Comparison of ENCODE assay signal across 18 cellular contexts in the genomic region with DNA sequence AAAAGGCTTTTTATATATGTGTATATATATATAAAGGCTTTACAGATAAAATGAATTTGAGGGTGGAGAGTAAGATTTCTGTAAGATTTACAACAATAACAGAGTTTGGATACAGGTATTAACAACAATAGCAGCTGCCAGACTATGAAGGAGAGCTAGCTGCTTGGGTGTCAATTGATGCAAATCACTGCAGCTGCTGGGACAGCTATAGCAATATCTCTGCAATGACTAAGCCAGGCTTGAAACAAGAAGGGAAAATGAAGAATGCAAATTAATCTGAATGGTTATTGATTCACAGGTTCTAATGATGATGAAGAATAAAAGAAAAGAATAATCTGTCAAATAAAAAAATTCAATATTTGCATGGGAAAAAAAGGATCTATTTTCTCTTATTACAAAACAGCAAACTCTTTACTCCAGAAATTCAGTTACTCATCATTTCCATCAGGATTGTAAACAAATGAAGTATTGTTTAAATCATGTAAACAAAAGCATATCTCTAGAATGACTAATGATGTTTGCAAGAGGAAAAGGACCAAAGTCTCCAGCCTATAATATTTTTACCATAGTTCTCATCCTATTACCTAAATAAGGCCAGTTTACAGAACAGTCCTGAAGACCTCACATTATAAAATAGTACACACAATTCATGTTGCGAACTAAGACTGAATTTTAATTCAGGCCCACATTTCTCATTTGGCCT.
A peak's percentile ranks its signal among the peaks of the same experiment; 100 is the strongest.
DNase-seq lines count a peak whose midpoint lies in the region; ATAC-seq and TF ChIP-seq lines count a peak whose summit lies in the region.
"Had no signal": no experiment of that assay in that cellular context is flagged by ENCODE, and none has a peak within 500 bp of the region (broad histone marks: within the 10 kb centered on the region; RNA-seq: fewer than 3 reads in every experiment).

No MANE protein-coding gene starts in this region.

- H4K20me1 ChIP-seq in PC-3 (ENCODE audit: low read length) = no peaks in the 10 kb centered on the region

- intact Hi-C loops in PC-3 (cut with micrococcal nuclease) = no loop called here

- no peak for TF ChIP-seq POLR2A in Peyer's patch (IDR thresholded peaks at IDR 0.05)

- no peak overlapping the region for H3K18ac ChIP-seq in mesendoderm (ENCODE audit: low read length)

- H3K4me3 ChIP-seq in PC-3 (ENCODE audit: low read length) = no peak overlapping the region
- H3K4me3 ChIP-seq in mesendoderm (ENCODE audit: low read length) = no peak overlapping the region
- no peak overlapping the region for H3K4me3 ChIP-seq in Peyer's patch
- H3K4me3 ChIP-seq: K562 had no signal

- no peak overlapping the region for H4K5ac ChIP-seq in mesendoderm (ENCODE audit: low read length)

- POLR2A ChIA-PET in PC-3 (lab: Charles Lee; ENCODE audit: unreplicated experiment) = no interaction called here

- no peaks in the 10 kb centered on the region for H3K79me2 ChIP-seq in PC-3 (ENCODE audit: low read length)
- H3K79me2 ChIP-seq in mesendoderm (ENCODE audit: control insufficient read depth, insufficient read depth, low read length) = no peaks in the 10 kb centered on the region

- no peak overlapping the region for H3K4ac ChIP-seq in mesendoderm (ENCODE audit: low read depth, low read length)

- H3K9me3 ChIP-seq in PC-3 (ENCODE audit: low read length) = no peaks in the 10 kb centered on the region
- H3K9me3 ChIP-seq in Peyer's patch = peaks cover 0 to 12% (median 0%) of the 10 kb centered on the region in 4 donors
- H3K9me3 ChIP-seq: SK-N-SH had no signal

- no peaks in the 10 kb centered on the region for H3K9me2 ChIP-seq in PC-3 (replicated peaks; ENCODE audit: low read length)
- H3K9me2 ChIP-seq: SK-N-SH had no signal

- TF ChIP-seq CTCF in PC-3 (conservative IDR thresholded peaks at IDR 0.05; ENCODE audit: low read depth, low read length) (no peak), Peyer's patch (IDR thresholded peaks at IDR 0.05) (no peak), foreskin keratinocyte (conservative IDR thresholded peaks at IDR 0.05) (no peak)

- H3F3A ChIP-seq in PC-3 (ENCODE audit: low read length, unreplicated experiment) = no peaks in the 10 kb centered on the region

- H3K36me3 ChIP-seq in PC-3 (ENCODE audit: low read depth, low read length) = no peaks in the 10 kb centered on the region
- no peaks in the 10 kb centered on the region for H3K36me3 ChIP-seq in mesendoderm (ENCODE audit: control insufficient read depth, insufficient read depth, low read length)
- no peaks in the 10 kb centered on the region for H3K36me3 ChIP-seq in Peyer's patch

- no peak overlapping the region for H2AK5ac ChIP-seq in mesendoderm (ENCODE audit: low read length)

- H4K8ac ChIP-seq in mesendoderm (ENCODE audit: low read depth, low read length) = no peak overlapping the region

- H3K9ac ChIP-seq in PC-3 (ENCODE audit: low read length) (no peak overlapping the region), mesendoderm (ENCODE audit: low read length) (no peak overlapping the region)
- H3K9ac ChIP-seq: SK-N-SH had no signal

- H3K27me3 ChIP-seq in PC-3 (ENCODE audit: low read length) (no peaks in the 10 kb centered on the region), mesendoderm (ENCODE audit: insufficient read depth, low read length, poor library complexity) (no peaks in the 10 kb centered on the region), Peyer's patch (no peaks in the 10 kb centered on the region), foreskin keratinocyte (no peaks in the 10 kb centered on the region)

- H2BK120ac ChIP-seq in mesendoderm (ENCODE audit: low read depth, low read length) = no peak overlapping the region

- no peak overlapping the region for H3K56ac ChIP-seq in mesendoderm (ENCODE audit: low read length)

- peak; percentile 6 for DNase-seq in HCEC 1CT
- DNase-seq in PC-3 = peak; percentile 53
- DNase-seq in mesendoderm = peak; percentile 35
- DNase-seq in Peyer's patch = no peak
- DNase-seq in NCI-H1436 (lab: John Stamatoyannopoulos, UW) = no peak
- no peak for DNase-seq in foreskin keratinocyte
- no peak for DNase-seq in NOMO-1 (lab: John Stamatoyannopoulos, UW; ENCODE audit: unreplicated experiment in 2 of 2)
- DNase-seq: ACHN; C1 segment of cervical spinal cord; CD8-positive, alpha-beta memory T cell; GDM1; H9; NCI-H187; NCI-H2107; NCI-H226; SK-N-SH had no signal

- CTCF ChIA-PET in PC-3 (lab: Charles Lee) = no interaction called here

- WGBS in mesendoderm (ENCODE audit: extremely low coverage, insufficient coverage, low lambda C conversion rate) = no CpG with 5 or more reads among the region's 1 CpG

- peak overlapping the region; percentile 29; the same call in 1 of the 2 replicates for H3K27ac ChIP-seq in PC-3 (ENCODE audit: low read length)
- no peak overlapping the region for H3K27ac ChIP-seq in mesendoderm (ENCODE audit: low read depth, low read length)
- no peak overlapping the region for H3K27ac ChIP-seq in Peyer's patch
- no peak overlapping the region for H3K27ac ChIP-seq in foreskin keratinocyte

- ATAC-seq in GM18517 (IDR thresholded peaks at IDR 0.05; ENCODE audit: unreplicated experiment) (peak; percentile 67), PC-3 (peak; percentile 93), foreskin keratinocyte (no peak)
- ATAC-seq: K562 had no signal

- no TSS peak for BruUV-seq in PC-3 (replicated peaks; lab: Mats Ljungman, UMichigan)

- H2BK15ac ChIP-seq in mesendoderm (replicated peaks; ENCODE audit: low read depth) = no peak overlapping the region

- H2AFZ ChIP-seq in PC-3 (ENCODE audit: low read length) = no peak overlapping the region

- H3K4me2 ChIP-seq in PC-3 (ENCODE audit: low read length) (no peak overlapping the region), mesendoderm (ENCODE audit: low read length) (no peak overlapping the region)
- H3K4me2 ChIP-seq: SK-N-SH had no signal

- no peaks in the 10 kb centered on the region for H3K79me1 ChIP-seq in mesendoderm (ENCODE audit: low read length)

- H3K4me1 ChIP-seq in PC-3 (ENCODE audit: insufficient read depth, low read length) = 0 out of 2 replicates have a peak, but pooled peaks cover 3% of the 10 kb centered on the region
- no peaks in the 10 kb centered on the region for H3K4me1 ChIP-seq in mesendoderm (ENCODE audit: control insufficient read depth, low read depth, low read length)
- H3K4me1 ChIP-seq in Peyer's patch = no peaks in the 10 kb centered on the region
- no peaks in the 10 kb centered on the region for H3K4me1 ChIP-seq in foreskin keratinocyte

- no peak overlapping the region for H3K23ac ChIP-seq in mesendoderm (ENCODE audit: low read length)

- no peak overlapping the region for H2BK5ac ChIP-seq in mesendoderm (ENCODE audit: low read length)

Comparison
In these comparisons a context has a peak if more than half of its experiments do, and no peak if none do; other contexts are left out.
1. DNase-seq: peak in HCEC 1CT (single experiment), PC-3 (single experiment) and mesendoderm (single experiment); none in Peyer's patch (0 of 3), NCI-H1436 (single experiment), foreskin keratinocyte (0 of 2) and NOMO-1 (0 of 2).